21 cellular contexts compared by ENCODE assay signal in the genomic region with DNA sequence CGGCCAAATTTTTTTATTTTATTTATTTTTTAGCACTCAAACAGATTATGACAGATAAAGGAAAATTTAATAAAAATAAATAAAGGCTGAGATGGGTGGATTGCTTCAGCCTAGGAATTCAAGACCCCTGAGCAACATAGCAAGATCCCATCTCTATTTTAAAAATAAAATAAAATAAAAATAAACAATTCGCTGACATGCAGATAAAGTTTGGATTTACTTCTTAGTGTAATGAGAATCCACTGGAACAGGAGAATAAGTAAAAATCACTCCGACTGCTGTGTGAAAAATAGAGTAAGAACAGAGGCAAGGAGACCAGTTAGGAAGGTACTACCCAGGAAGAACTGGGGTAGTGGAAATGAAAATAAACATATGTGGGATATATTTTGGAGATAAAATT.
"Had no signal": no experiment of that assay in that cellular context is flagged by ENCODE, and none has a peak within 500 bp of the region (broad histone marks: within the 10 kb centered on the region; RNA-seq: fewer than 3 reads in every experiment).

No MANE protein-coding gene starts in this region.

- H3K36me3 Mint-ChIP-seq: naive B cell had no signal

- H3K27me3 Mint-ChIP-seq: naive B cell; natural killer cell treated with Interleukin-12 subunit alpha and Interleukin-12 subunit beta and Interleukin-15 and Interleukin-18, amount 100 ng/mL, for 72 hours; stimulated activated naive B cell treated with anti-CD40 and anti-IgM and Interleukin-4, amounts not matched to agents 10 μg/mL and 1 μg/mL and 100 μg/mL, for 72 hours; stimulated activated naive CD8-positive, alpha-beta T cell treated with anti-CD3 and anti-CD28 coated beads, Interleukin-15, Interleukin-2, amounts not matched to agents 100 ng/mL and 50 ng/mL, for 24 hours had no signal

- H3K27ac Mint-ChIP-seq: mesothelial cell of epicardium; natural killer cell treated with Interleukin-12 subunit alpha and Interleukin-12 subunit beta and Interleukin-15 and Interleukin-18, amount 100 ng/mL, for 72 hours; stimulated activated naive B cell treated with anti-CD40 and anti-IgM and Interleukin-4, amounts not matched to agents 10 μg/mL and 1 μg/mL and 100 μg/mL, for 72 hours; stimulated activated naive CD8-positive, alpha-beta T cell treated with anti-CD3 and anti-CD28 coated beads, Interleukin-15, Interleukin-2, amounts not matched to agents 100 ng/mL and 50 ng/mL, for 24 hours had no signal

- H3K4me3 Mint-ChIP-seq: mesothelial cell of epicardium; natural killer cell treated with Interleukin-12 subunit alpha and Interleukin-12 subunit beta and Interleukin-15 and Interleukin-18, amount 100 ng/mL, for 72 hours; stimulated activated naive B cell treated with anti-CD40 and anti-IgM and Interleukin-4, amounts not matched to agents 10 μg/mL and 1 μg/mL and 100 μg/mL, for 72 hours; stimulated activated naive CD8-positive, alpha-beta T cell treated with anti-CD3 and anti-CD28 coated beads, Interleukin-15, Interleukin-2, amounts not matched to agents 100 ng/mL and 50 ng/mL, for 24 hours had no signal

- ATAC-seq: foreskin keratinocyte; gastroesophageal sphincter; heart left ventricle; left lobe of liver; mucosa of descending colon; natural killer cell treated with Interleukin-12 subunit alpha and Interleukin-12 subunit beta and Interleukin-15 and Interleukin-18, amount 100 ng/mL, for 72 hours; pancreas; right lobe of liver; stimulated activated naive B cell treated with anti-CD40 and anti-IgM and Interleukin-4, amounts not matched to agents 10 μg/mL and 1 μg/mL and 100 μg/mL, for 72 hours had no signal

- DNase-seq: dermis blood vessel endothelial cell; effector memory CD4-positive, alpha-beta T cell; foreskin keratinocyte; heart left ventricle; kidney; mesenchymal stem cell; mucosa of descending colon; naive B cell; nucleus accumbens; pancreas; right lobe of liver; small intestine; stimulated activated CD4-positive, alpha-beta T cell treated with anti-CD3 and anti-CD28 coated beads, Interleukin-15, amount 100 ng/mL, for 24 hours; stimulated activated CD4-positive, alpha-beta T cell treated with anti-CD3 and anti-CD28 coated beads, Interleukin-2, amount 100 ng/mL, for 48 hours; stimulated activated naive B cell treated with anti-CD40 and anti-IgM and Interleukin-4, amounts not matched to agents 10 μg/mL and 1 μg/mL and 100 μg/mL, for 72 hours; upper lobe of left lung had no signal

- H3K9me3 Mint-ChIP-seq: mesothelial cell of epicardium; naive B cell; natural killer cell treated with Interleukin-12 subunit alpha and Interleukin-12 subunit beta and Interleukin-15 and Interleukin-18, amount 100 ng/mL, for 72 hours; stimulated activated naive B cell treated with anti-CD40 and anti-IgM and Interleukin-4, amounts not matched to agents 10 μg/mL and 1 μg/mL and 100 μg/mL, for 72 hours had no signal
